In genomic region chr19:33797821-33798633, GRCh38 we compare ENCODE assay signal across 8 cellular contexts. TPM values are rescaled to one million over a fixed set of nuclear protein-coding genes. Genes with fewer than 3 reads are reported as not detected.
DNase-seq lines count a peak whose midpoint lies in the region; ATAC-seq and TF ChIP-seq lines count a peak whose summit lies in the region.

No MANE protein-coding gene starts in this region.

- no peaks in the 10 kb centered on the region for H3K9me3 ChIP-seq in BE2C
- H3K9me3 ChIP-seq in hepatocyte (ENCODE audit: low read depth): no peaks in the 10 kb centered on the region

- H3K27ac ChIP-seq in KMS-11 (no peak overlapping the region), hepatocyte (peak overlapping the region; percentile 96)

- no peak overlapping the region; the same call in 1 of the 2 replicates for H3K9ac ChIP-seq in KMS-11

- WGBS in hepatocyte (ENCODE audit: low lambda C conversion rate, missing lambda C conversion rate): 1% methylated on average over 43 of the region's 61 CpGs

- H3K4me2 ChIP-seq in KMS-11 (peak overlapping the region; percentile 71), hepatocyte (peak overlapping the region; percentile 97)

- intact Hi-C loops in sciatic nerve (cut with DNase I): no loop called here

- peak overlapping the region; percentile 85 for H3K4me3 ChIP-seq in BE2C (ENCODE audit: low read depth, low read length)
- H3K4me3 ChIP-seq in KMS-11 (IDR thresholded peaks at IDR 0.05; ENCODE audit: insufficient read depth, low read depth, low read length): no peak overlapping the region
- H3K4me3 ChIP-seq in hepatocyte: peak overlapping the region; percentile 93

- ATAC-seq in sciatic nerve: peak; percentile 43
- ATAC-seq in HG02588 (IDR thresholded peaks at IDR 0.05; ENCODE audit: unreplicated experiment): no peak

- H3K4me1 ChIP-seq in BE2C (peaks cover 26% of the 10 kb centered on the region), KMS-11 (ENCODE audit: low read depth, poor library complexity, severe bottlenecking) (peaks cover 6% of the 10 kb centered on the region), hepatocyte (ENCODE audit: insufficient read depth) (peaks cover 5% of the 10 kb centered on the region)

- H3K79me2 ChIP-seq in KMS-11 (ENCODE audit: insufficient read depth, low read depth) (no peaks in the 10 kb centered on the region), hepatocyte (peaks cover 20% of the 10 kb centered on the region)

- peak; percentile 41 for DNase-seq in BE2C
- peak; percentile 50 for DNase-seq in amniotic epithelial cell (ENCODE audit: low read depth)
- peak; percentile 55 for DNase-seq in hepatocyte (ENCODE audit: low spot score)
- DNase-seq in sciatic nerve (ENCODE audit: low spot score): no peak
- no peak for DNase-seq in mucosa of gallbladder (ENCODE audit: low spot score)
- DNase-seq in superior temporal gyrus (ENCODE audit: extremely low spot score): no peak

- TF ChIP-seq CTCF in BE2C (IDR thresholded peaks at IDR 0.05; ENCODE audit: low read depth, low read length) (no peak), KMS-11 (conservative IDR thresholded peaks at IDR 0.05; ENCODE audit: low read depth, low read length) (no peak), hepatocyte (IDR thresholded peaks at IDR 0.05; ENCODE audit: poor library complexity) (no peak)

- H3K9me2 ChIP-seq in hepatocyte (replicated peaks; ENCODE audit: insufficient read depth): no peaks in the 10 kb centered on the region

- H3K36me3 ChIP-seq in BE2C: peaks cover 25% of the 10 kb centered on the region
- H3K36me3 ChIP-seq in KMS-11 (ENCODE audit: insufficient read depth): 0 out of 2 replicates have a peak, but pooled peaks cover 6% of the 10 kb centered on the region
- no peaks in the 10 kb centered on the region for H3K36me3 ChIP-seq in hepatocyte (replicated peaks; ENCODE audit: insufficient read depth, low read depth)

- H3K27me3 ChIP-seq in BE2C (no peaks in the 10 kb centered on the region), KMS-11 (ENCODE audit: insufficient read depth, low read depth) (no peaks in the 10 kb centered on the region), hepatocyte (no peaks in the 10 kb centered on the region)

- H2AFZ ChIP-seq in KMS-11 (ENCODE audit: low read depth) (peak overlapping the region; percentile 79; the same call in 1 of the 2 replicates), hepatocyte (peak overlapping the region; percentile 90)

- no peaks in the 10 kb centered on the region for H4K20me1 ChIP-seq in KMS-11 (ENCODE audit: insufficient read depth)
- H4K20me1 ChIP-seq in hepatocyte (ENCODE audit: insufficient read depth, poor library complexity, severe bottlenecking): no peaks in the 10 kb centered on the region

RNA-seq across cellular contexts. Expression of gene KCTD15, which starts 1.4 kb away (rescaled TPM):
- polyA plus RNA-seq in BE2C (2012; ENCODE audit: insufficient read depth, insufficient read length, low read depth): 45.2 TPM
- 25.9 and 55.8 TPM in 2 replicates for total RNA-seq in hepatocyte
- 8.4 and 10.1 TPM in 2 replicates for polyA plus RNA-seq in hepatocyte
- 20.4 TPM for total RNA-seq in sciatic nerve
- 28.0 TPM for total RNA-seq in mucosa of gallbladder

Comparison
In these comparisons a context has a peak if more than half of its experiments do, and no peak if none do; other contexts are left out.
1. DNase-seq: peak in BE2C (single experiment), amniotic epithelial cell (single experiment) and hepatocyte (single experiment); none in sciatic nerve (single experiment), mucosa of gallbladder (single experiment) and superior temporal gyrus (single experiment).